1 cellular context compared by ENCODE assay signal in genomic region chr19:5705552-5705951, GRCh38.
TF ChIP-seq lines count a peak whose summit lies in the region.

No MANE protein-coding gene starts in this region.

TF ChIP-seq in K562, 482 proteins besides CTCF, POLR2A, EP300 and RAD21 (continued from another document):
- TF ChIP-seq CLOCK (CRISPR knock-in tag; IDR thresholded peaks at IDR 0.05; ENCODE audit: borderline replicate concordance) (no peak), ZBTB40 (IDR thresholded peaks at IDR 0.05) (no peak), ZBTB40 (CRISPR knock-in tag; IDR thresholded peaks at IDR 0.05) (no peak), HOXB6 (CRISPR knock-in tag; IDR thresholded peaks at IDR 0.05; ENCODE audit: borderline replicate concordance) (no peak), ZNF3 (CRISPR knock-in tag; IDR thresholded peaks at IDR 0.05) (no peak), CBFB (CRISPR knock-in tag; IDR thresholded peaks at IDR 0.05) (no peak), RBM22 (IDR thresholded peaks at IDR 0.05; ENCODE audit: low read depth, low read length, poor library complexity, severe bottlenecking) (peak; percentile 92), NUFIP1 (IDR thresholded peaks at IDR 0.05; ENCODE audit: partially characterized antibody) (no peak)
- TF ChIP-seq, protein P1, sequence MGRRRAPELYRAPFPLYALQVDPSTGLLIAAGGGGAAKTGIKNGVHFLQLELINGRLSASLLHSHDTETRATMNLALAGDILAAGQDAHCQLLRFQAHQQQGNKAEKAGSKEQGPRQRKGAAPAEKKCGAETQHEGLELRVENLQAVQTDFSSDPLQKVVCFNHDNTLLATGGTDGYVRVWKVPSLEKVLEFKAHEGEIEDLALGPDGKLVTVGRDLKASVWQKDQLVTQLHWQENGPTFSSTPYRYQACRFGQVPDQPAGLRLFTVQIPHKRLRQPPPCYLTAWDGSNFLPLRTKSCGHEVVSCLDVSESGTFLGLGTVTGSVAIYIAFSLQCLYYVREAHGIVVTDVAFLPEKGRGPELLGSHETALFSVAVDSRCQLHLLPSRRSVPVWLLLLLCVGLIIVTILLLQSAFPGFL (CRISPR knock-in tag; IDR thresholded peaks at IDR 0.05): no peak
